In genomic region chr1:234926574-234927311, GRCh38 we compare ENCODE assay signal across 8 cellular contexts.
DNase-seq lines count a peak whose midpoint lies in the region; ATAC-seq and TF ChIP-seq lines count a peak whose summit lies in the region.

No MANE protein-coding gene starts in this region.

- H3K14ac ChIP-seq in IMR-90 (replicated peaks; ENCODE audit: low read depth, low read length) = peak overlapping the region; percentile 57

- H3K79me1 ChIP-seq in IMR-90 (ENCODE audit: low read depth in 1 of 2, low read length in 2 of 2) = no peaks in the 10 kb centered on the region

- H3K27me3 Mint-ChIP-seq in activated naive CD8-positive, alpha-beta T cell treated with anti-CD3 and anti-CD28 coated beads, Interleukin-2, amount 50 U/mL, for 24 hours = no peaks in the 10 kb centered on the region

- no peak overlapping the region; the same call in 1 of the 2 replicates for H3K4me2 ChIP-seq in IMR-90 (ENCODE audit: low read depth, low read length)

- H3K27ac ChIP-seq in IMR-90 (ENCODE audit: insufficient read depth, low read length) (peak overlapping the region; percentile 56), mesodermal cell (ENCODE audit: low read depth, low read length, severe bottlenecking) (peak overlapping the region; percentile 86), upper lobe of left lung (peak overlapping the region; percentile 55 to 80 (median 71)), aorta (ENCODE audit: low read depth in 1 of 2, low read length in 2 of 2) (peak overlapping the region in 1 of 2 donors; percentile 78)

- H2BK20ac ChIP-seq in IMR-90 (ENCODE audit: low read depth, low read length) = peak overlapping the region; percentile 69

- H2BK15ac ChIP-seq in IMR-90 (ENCODE audit: low read depth, low read length) = peak overlapping the region; percentile 83; the same call in 2 of the 3 replicates

- H3K36me3 ChIP-seq in IMR-90 (ENCODE audit: control insufficient read depth, insufficient read depth, low read length) (no peaks in the 10 kb centered on the region), mesodermal cell (ENCODE audit: control insufficient read depth, insufficient read depth, low read length) (no peaks in the 10 kb centered on the region), upper lobe of left lung (no peaks in the 10 kb centered on the region), aorta (ENCODE audit: control insufficient read depth in 1 of 2, insufficient read depth in 2 of 2, low read length in 1 of 2) (no peaks in the 10 kb centered on the region)

- peak overlapping the region; percentile 33 for H2AK5ac ChIP-seq in IMR-90 (ENCODE audit: low read depth, low read length)

- peak overlapping the region; percentile 57 for H4K91ac ChIP-seq in IMR-90 (ENCODE audit: insufficient read depth, low read depth, low read length)

- peaks cover 10% of the 10 kb centered on the region for H3K4me1 ChIP-seq in IMR-90 (ENCODE audit: control insufficient read depth, insufficient read depth, low read length)
- H3K4me1 ChIP-seq in mesodermal cell (ENCODE audit: control insufficient read depth, insufficient read depth, low read length, poor library complexity, severe bottlenecking) = peaks cover 31% of the 10 kb centered on the region
- H3K4me1 ChIP-seq in upper lobe of left lung = peaks cover 21 to 36% (median 26%) of the 10 kb centered on the region in 4 donors
- H3K4me1 ChIP-seq in aorta (ENCODE audit: control insufficient read depth in 1 of 2, insufficient read depth in 2 of 2, low read length in 2 of 2) = peaks cover 0 to under 1% of the 10 kb centered on the region in 2 donors

- dilution Hi-C loops in IMR-90 (cut with HindIII; ENCODE audit: low sequenced_read_pairs, unreplicated experiment) = no loop called here

- H3K9ac ChIP-seq in IMR-90 (ENCODE audit: low read depth, low read length) = peak overlapping the region; percentile 26

- no peak overlapping the region for H3K23ac ChIP-seq in IMR-90 (ENCODE audit: low read depth, low read length)

- peak overlapping the region; percentile 91 for H3K27ac Mint-ChIP-seq in activated naive CD8-positive, alpha-beta T cell treated with anti-CD3 and anti-CD28 coated beads, Interleukin-2, amount 50 U/mL, for 24 hours

- H2AK9ac ChIP-seq in IMR-90 (replicated peaks; ENCODE audit: low read depth, low read length, poor library complexity) = peak overlapping the region; percentile 65

- intact Hi-C loops in IMR-90 (cut with micrococcal nuclease) (loop anchor here (1.0 to 5.0 kb wide), 2 partner anchors 36 to 314 kb away; partner anchors contain the start of gene IRF2BP2), aorta (cut with DNase I) (loop anchor here (5.0 kb wide), 2 partner anchors 36 to 141 kb away; no protein-coding TSS in a partner anchor)

- no peak for TF ChIP-seq RAD21 in IMR-90 (IDR thresholded peaks at IDR 0.05; ENCODE audit: low read length)

- no peaks in the 10 kb centered on the region for H3K9me3 Mint-ChIP-seq in activated naive CD8-positive, alpha-beta T cell treated with anti-CD3 and anti-CD28 coated beads, Interleukin-2, amount 50 U/mL, for 24 hours

- peak overlapping the region; percentile 74 for H3K4ac ChIP-seq in IMR-90 (ENCODE audit: low read depth, low read length)

- peak overlapping the region; percentile 62 for H3K4me3 Mint-ChIP-seq in activated naive CD8-positive, alpha-beta T cell treated with anti-CD3 and anti-CD28 coated beads, Interleukin-2, amount 50 U/mL, for 24 hours

- peak overlapping the region; percentile 46; the same call in 1 of the 2 replicates for H3K56ac ChIP-seq in IMR-90 (ENCODE audit: extremely low read depth, insufficient read depth, low read length)

- peak overlapping the region; percentile 2 to 52; a peak in 2 of 4 replicates for H4K8ac ChIP-seq in IMR-90 (ENCODE audit: low read depth in 2 of 2, low read length in 2 of 2)

- TF ChIP-seq CTCF in GM10248 (IDR thresholded peaks at IDR 0.05; ENCODE audit: control extremely low read depth, extremely low read depth, low read depth, missing control alignments) = no peak
- no peak for TF ChIP-seq CTCF in IMR-90 (conservative IDR thresholded peaks at IDR 0.05; ENCODE audit: low read depth, low read length)
- no peak for TF ChIP-seq CTCF in upper lobe of left lung (IDR thresholded peaks at IDR 0.05)

- H3K9me3 ChIP-seq in IMR-90 (ENCODE audit: control insufficient read depth, insufficient read depth, low read length) (no peaks in the 10 kb centered on the region), mesodermal cell (ENCODE audit: control insufficient read depth, low read length) (no peaks in the 10 kb centered on the region), upper lobe of left lung (no peaks in the 10 kb centered on the region), aorta (ENCODE audit: control insufficient read depth, low read length) (no peaks in the 10 kb centered on the region)

- TF ChIP-seq EP300 in upper lobe of left lung (IDR thresholded peaks at IDR 0.05) = no peak

- POLR2A ChIA-PET in GM10248 (lab: Yijun Ruan, JAX) = interaction anchor here (0.5 to 1.6 kb wide), 6 partner anchors 52 to 327 kb away, joined by 3 to 6 read pairs (median 4); no protein-coding TSS in a partner anchor
- POLR2A ChIA-PET in IMR-90 (lab: Charles Lee; ENCODE audit: unreplicated experiment) = interaction anchor here (1.6 kb wide), 1 partner anchor 203 kb away, joined by 5 read pairs; no protein-coding TSS in a partner anchor

- ATAC-seq in GM21390 (IDR thresholded peaks at IDR 0.05; ENCODE audit: unreplicated experiment) (peak; percentile 88), IMR-90 (ENCODE audit: low read depth) (no peak), upper lobe of left lung (ENCODE audit: low FRiP score in 2 of 2) (peak in 1 of 2 donors; percentile 42), HG02840 (IDR thresholded peaks at IDR 0.05; ENCODE audit: low FRiP score, unreplicated experiment) (no peak), aorta (ENCODE audit: low FRiP score) (no peak)
- peak; percentile 85 for ATAC-seq in activated naive CD8-positive, alpha-beta T cell treated with anti-CD3 and anti-CD28 coated beads, Interleukin-2, amount 50 U/mL, for 24 hours

- peak overlapping the region; percentile 27 for H3K18ac ChIP-seq in IMR-90 (ENCODE audit: low read depth, low read length)

- H3K36me3 Mint-ChIP-seq in activated naive CD8-positive, alpha-beta T cell treated with anti-CD3 and anti-CD28 coated beads, Interleukin-2, amount 50 U/mL, for 24 hours (ENCODE audit: low read depth) = no peaks in the 10 kb centered on the region

- BruUV-seq in IMR-90 (replicated peaks; lab: Mats Ljungman, UMichigan) = no TSS peak

- DNase-seq in GM10248 (ENCODE audit: extremely low spot score) (peak; percentile 81), IMR-90 (no peak), upper lobe of left lung (peak in 1 of 2 donors; percentile 65), aorta (no peak)
- DNase-seq in activated naive CD8-positive, alpha-beta T cell treated with anti-CD3 and anti-CD28 coated beads, Interleukin-2, amount 50 U/mL, for 24 hours = peak; percentile 61

- in situ Hi-C loops in IMR-90 (cut with MboI; ENCODE audit: low sequenced_read_pairs) = no loop called here

- peaks cover 57% of the 10 kb centered on the region for H3K4me1 Mint-ChIP-seq in activated naive CD8-positive, alpha-beta T cell treated with anti-CD3 and anti-CD28 coated beads, Interleukin-2, amount 50 U/mL, for 24 hours

- peak overlapping the region; percentile 62 for H4K5ac ChIP-seq in IMR-90 (ENCODE audit: low read depth, low read length)

- H3K9me1 ChIP-seq in IMR-90 (ENCODE audit: insufficient read depth, low read length) = peaks cover 12% of the 10 kb centered on the region; the same call in 1 of the 2 replicates

- peak overlapping the region; percentile 77 for H2BK120ac ChIP-seq in IMR-90 (ENCODE audit: low read depth, low read length)

- CTCF ChIA-PET in GM10248 (lab: Yijun Ruan, JAX) = interaction anchor here (0.6 to 4.6 kb wide), 12 partner anchors 12 to 427 kb away, joined by 3 to 21 read pairs (median 6); no protein-coding TSS in a partner anchor
- CTCF ChIA-PET in IMR-90 (lab: Yijun Ruan, JAX) = interaction anchor here (0.6 kb wide), 1 partner anchor 394 kb away, joined by 4 read pairs; no protein-coding TSS in a partner anchor

- TF ChIP-seq POLR2A in IMR-90 (IDR thresholded peaks at IDR 0.05; ENCODE audit: low read depth, low read length) (no peak), upper lobe of left lung (IDR thresholded peaks at IDR 0.05) (no peak)

- H2BK5ac ChIP-seq in IMR-90 (ENCODE audit: low read depth, low read length, poor library complexity, severe bottlenecking) = peak overlapping the region; percentile 71

- 88% methylated on average over 8 of the region's 20 CpGs; no CpG with 5 or more reads in 1 of the 2 experiments for WGBS in IMR-90 (ENCODE audit: extremely low coverage in 2 of 2, insufficient read length in 1 of 2), 2 experiments
- WGBS in mesodermal cell (ENCODE audit: insufficient coverage in 2 of 2), 2 experiments = 87 to 90% methylated on average over 18 to 19 of the region's 20 CpGs
- WGBS in upper lobe of left lung, 2 donors = 66 to 70% methylated on average over 20 of the region's 20 CpGs
- 82 to 84% methylated on average over 20 of the region's 20 CpGs for WGBS in aorta, 2 donors

- no peak overlapping the region for H3K4me3 ChIP-seq in IMR-90 (ENCODE audit: insufficient read depth, low read depth, low read length)
- H3K4me3 ChIP-seq in mesodermal cell (ENCODE audit: extremely low read depth, insufficient read depth, low read length, poor library complexity, severe bottlenecking) = no peak overlapping the region
- H3K4me3 ChIP-seq in upper lobe of left lung = peak overlapping the region in 2 of 4 donors; percentile 12 to 22
- no peak overlapping the region for H3K4me3 ChIP-seq in aorta (ENCODE audit: low read length in 2 of 2)

- no peaks in the 10 kb centered on the region for H4K20me1 ChIP-seq in IMR-90 (ENCODE audit: insufficient read depth, low read length)

- no peaks in the 10 kb centered on the region for H3K27me3 ChIP-seq in IMR-90 (ENCODE audit: control insufficient read depth, insufficient read depth, low read length)
- no peaks in the 10 kb centered on the region for H3K27me3 ChIP-seq in upper lobe of left lung
- no peaks in the 10 kb centered on the region for H3K27me3 ChIP-seq in aorta (ENCODE audit: control insufficient read depth in 1 of 2, insufficient read depth in 2 of 2, low read length in 1 of 2)

- peak overlapping the region; percentile 28 for H2AFZ ChIP-seq in IMR-90 (replicated peaks; ENCODE audit: low read length, poor library complexity)

TF ChIP-seq in IMR-90, 13 proteins besides CTCF, POLR2A, EP300 and RAD21 (continues in another document):
- TF ChIP-seq, protein P1, sequence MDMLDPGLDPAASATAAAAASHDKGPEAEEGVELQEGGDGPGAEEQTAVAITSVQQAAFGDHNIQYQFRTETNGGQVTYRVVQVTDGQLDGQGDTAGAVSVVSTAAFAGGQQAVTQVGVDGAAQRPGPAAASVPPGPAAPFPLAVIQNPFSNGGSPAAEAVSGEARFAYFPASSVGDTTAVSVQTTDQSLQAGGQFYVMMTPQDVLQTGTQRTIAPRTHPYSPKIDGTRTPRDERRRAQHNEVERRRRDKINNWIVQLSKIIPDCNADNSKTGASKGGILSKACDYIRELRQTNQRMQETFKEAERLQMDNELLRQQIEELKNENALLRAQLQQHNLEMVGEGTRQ (IDR thresholded peaks at IDR 0.05; ENCODE audit: low read depth, low read length) = no peak
- TF ChIP-seq RFX5 (IDR thresholded peaks at IDR 0.05; ENCODE audit: low read depth, low read length) = no peak
- no peak for TF ChIP-seq BHLHE40 (IDR thresholded peaks at IDR 0.05; ENCODE audit: low read depth, low read length)

Comparison
In these comparisons a context has a peak if more than half of its experiments do, and no peak if none do; other contexts are left out.
1. DNase-seq: peak in GM10248 (single experiment) and activated naive CD8-positive, alpha-beta T cell treated with anti-CD3 and anti-CD28 coated beads, Interleukin-2, amount 50 U/mL, for 24 hours (single experiment); none in IMR-90 (single experiment) and aorta (0 of 2).
2. ATAC-seq: peak in GM21390 (single experiment) and activated naive CD8-positive, alpha-beta T cell treated with anti-CD3 and anti-CD28 coated beads, Interleukin-2, amount 50 U/mL, for 24 hours (single experiment); none in IMR-90 (single experiment), HG02840 (single experiment) and aorta (single experiment).